1 cellular context compared by ENCODE assay signal in the genomic region with DNA sequence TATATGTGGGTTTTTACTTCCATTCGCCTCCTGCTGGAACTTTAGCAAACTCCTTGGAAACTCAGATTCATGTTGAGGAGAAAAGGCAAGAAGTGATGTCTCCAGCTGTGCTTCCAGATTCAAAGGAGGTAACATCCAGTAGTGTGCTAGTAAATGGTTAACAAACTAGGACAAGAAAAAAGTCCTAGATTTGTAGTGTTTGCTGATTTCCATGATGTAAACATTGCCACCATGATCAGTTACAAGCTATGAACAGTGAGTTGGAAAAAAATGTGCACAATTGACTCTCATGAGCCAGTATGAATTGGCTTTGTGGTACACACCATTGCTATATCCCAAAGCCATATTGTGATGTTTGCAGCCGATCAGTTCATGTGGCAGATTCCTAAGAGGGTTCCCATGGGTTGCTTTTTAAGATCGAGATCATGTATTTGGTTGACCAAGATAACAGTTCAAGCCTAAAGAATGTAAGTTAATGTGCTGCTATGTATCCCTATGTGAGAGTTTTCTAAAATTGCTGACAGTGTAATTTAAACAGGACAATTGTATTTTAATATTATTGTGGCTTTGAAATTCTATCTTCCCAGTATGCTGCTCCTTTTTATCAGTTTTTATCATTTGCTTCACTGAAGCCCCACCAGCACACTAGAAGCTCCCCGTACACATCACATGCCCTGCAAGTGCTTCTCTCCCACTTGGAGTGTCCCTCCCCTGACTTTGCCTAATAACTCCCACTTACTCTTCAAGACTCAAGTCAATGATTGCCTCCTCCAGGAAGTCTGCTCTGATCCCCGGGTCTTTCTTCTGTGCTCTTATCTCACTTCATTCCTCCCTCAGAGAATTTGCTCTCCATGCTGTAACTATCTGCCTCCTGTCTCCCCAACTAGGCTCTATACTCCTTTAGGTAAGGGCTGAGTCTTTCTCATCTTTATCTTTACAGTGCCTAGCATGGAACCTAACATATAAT.
TF ChIP-seq lines count a peak whose summit lies in the region.

No MANE protein-coding gene starts in this region.

TF ChIP-seq in K562, 482 proteins besides CTCF, POLR2A, EP300 and RAD21:
- TF ChIP-seq, protein P1, sequence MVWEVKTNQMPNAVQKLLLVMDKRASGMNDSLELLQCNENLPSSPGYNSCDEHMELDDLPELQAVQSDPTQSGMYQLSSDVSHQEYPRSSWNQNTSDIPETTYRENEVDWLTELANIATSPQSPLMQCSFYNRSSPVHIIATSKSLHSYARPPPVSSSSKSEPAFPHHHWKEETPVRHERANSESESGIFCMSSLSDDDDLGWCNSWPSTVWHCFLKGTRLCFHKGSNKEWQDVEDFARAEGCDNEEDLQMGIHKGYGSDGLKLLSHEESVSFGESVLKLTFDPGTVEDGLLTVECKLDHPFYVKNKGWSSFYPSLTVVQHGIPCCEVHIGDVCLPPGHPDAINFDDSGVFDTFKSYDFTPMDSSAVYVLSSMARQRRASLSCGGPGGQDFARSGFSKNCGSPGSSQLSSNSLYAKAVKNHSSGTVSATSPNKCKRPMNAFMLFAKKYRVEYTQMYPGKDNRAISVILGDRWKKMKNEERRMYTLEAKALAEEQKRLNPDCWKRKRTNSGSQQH (CRISPR knock-in tag; IDR thresholded peaks at IDR 0.05), result no peak
- TF ChIP-seq CEBPG (CRISPR knock-in tag; IDR thresholded peaks at IDR 0.05) (no peak), CEBPG (tag; conservative IDR thresholded peaks at IDR 0.05 in 1 of 2, IDR thresholded peaks at IDR 0.05 in 1 of 2) (no peak), MAFF (IDR thresholded peaks at IDR 0.05; ENCODE audit: low read length) (peak; percentile 80), ZSCAN32 (CRISPR knock-in tag; IDR thresholded peaks at IDR 0.05) (no peak), ZEB2 (IDR thresholded peaks at IDR 0.05) (no peak), ZNF316 (IDR thresholded peaks at IDR 0.05) (peak; percentile 86), ZFP36 (IDR thresholded peaks at IDR 0.05; ENCODE audit: low read depth, low read length, partially characterized antibody) (peak; percentile 87), MAFK (IDR thresholded peaks at IDR 0.05; ENCODE audit: low read length) (peak; percentile 83), ZNF583 (CRISPR knock-in tag; IDR thresholded peaks at IDR 0.05) (no peak), RBM39 (optimal IDR thresholded peaks at IDR 0.05; ENCODE audit: low read depth, low read length) (no peak), NFYB (IDR thresholded peaks at IDR 0.05; ENCODE audit: extremely low read depth, insufficient read length) (no peak), RCOR1 (IDR thresholded peaks at IDR 0.05; ENCODE audit: borderline replicate concordance in 1 of 2, low read depth in 2 of 2, low read length in 2 of 2) (no peak), NR2C2 (CRISPR knock-in tag; IDR thresholded peaks at IDR 0.05) (no peak), NR2C2 (tag; IDR thresholded peaks at IDR 0.05) (no peak), ILK (tag; IDR thresholded peaks at IDR 0.05; ENCODE audit: borderline replicate concordance, low read depth) (no peak), RUNX1 (IDR thresholded peaks at IDR 0.05; ENCODE audit: low read depth) (no peak), DDX20 (tag; IDR thresholded peaks at IDR 0.05; ENCODE audit: low read depth) (no peak), MTF1 (CRISPR knock-in tag; IDR thresholded peaks at IDR 0.05; ENCODE audit: borderline replicate concordance) (no peak), C11orf30 (IDR thresholded peaks at IDR 0.05; ENCODE audit: low read depth) (peak; percentile 74), HNRNPH1 (optimal IDR thresholded peaks at IDR 0.05; ENCODE audit: low read depth, low read length) (no peak), PHF20 (IDR thresholded peaks at IDR 0.05; ENCODE audit: partially characterized antibody) (no peak), MAFG (tag; conservative IDR thresholded peaks at IDR 0.05) (peak; percentile 81), DMBX1 (CRISPR knock-in tag; IDR thresholded peaks at IDR 0.05; ENCODE audit: borderline replicate concordance) (no peak), RBM15 (IDR thresholded peaks at IDR 0.05; ENCODE audit: insufficient read depth, low read length) (no peak), NCOA2 (IDR thresholded peaks at IDR 0.05; ENCODE audit: partially characterized antibody in 2 of 2) (no peak), IRF2 (CRISPR knock-in tag; IDR thresholded peaks at IDR 0.05) (no peak), ZNF589 (CRISPR knock-in tag; IDR thresholded peaks at IDR 0.05; ENCODE audit: low read depth) (no peak), ZNF436 (CRISPR knock-in tag; IDR thresholded peaks at IDR 0.05) (peak; percentile 36; the same call in 1 of the 2 replicates), GTF2A2 (tag; IDR thresholded peaks at IDR 0.05) (no peak), CBFB (CRISPR knock-in tag; IDR thresholded peaks at IDR 0.05) (no peak), BMI1 (IDR thresholded peaks at IDR 0.05; ENCODE audit: low read length) (no peak), HEY1 (CRISPR knock-in tag; IDR thresholded peaks at IDR 0.05; ENCODE audit: borderline replicate concordance) (no peak), PURB (CRISPR knock-in tag; IDR thresholded peaks at IDR 0.05; ENCODE audit: low read depth) (no peak), CBX5 (IDR thresholded peaks at IDR 0.05; ENCODE audit: borderline replicate concordance, low read depth) (no peak), TRIM28 (IDR thresholded peaks at IDR 0.05) (no peak)
- TF ChIP-seq, protein P2, sequence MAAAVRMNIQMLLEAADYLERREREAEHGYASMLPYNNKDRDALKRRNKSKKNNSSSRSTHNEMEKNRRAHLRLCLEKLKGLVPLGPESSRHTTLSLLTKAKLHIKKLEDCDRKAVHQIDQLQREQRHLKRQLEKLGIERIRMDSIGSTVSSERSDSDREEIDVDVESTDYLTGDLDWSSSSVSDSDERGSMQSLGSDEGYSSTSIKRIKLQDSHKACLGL (CRISPR knock-in tag; IDR thresholded peaks at IDR 0.05; ENCODE audit: borderline replicate concordance, poor library complexity, severe bottlenecking), result no peak
- TF ChIP-seq, protein P3, sequence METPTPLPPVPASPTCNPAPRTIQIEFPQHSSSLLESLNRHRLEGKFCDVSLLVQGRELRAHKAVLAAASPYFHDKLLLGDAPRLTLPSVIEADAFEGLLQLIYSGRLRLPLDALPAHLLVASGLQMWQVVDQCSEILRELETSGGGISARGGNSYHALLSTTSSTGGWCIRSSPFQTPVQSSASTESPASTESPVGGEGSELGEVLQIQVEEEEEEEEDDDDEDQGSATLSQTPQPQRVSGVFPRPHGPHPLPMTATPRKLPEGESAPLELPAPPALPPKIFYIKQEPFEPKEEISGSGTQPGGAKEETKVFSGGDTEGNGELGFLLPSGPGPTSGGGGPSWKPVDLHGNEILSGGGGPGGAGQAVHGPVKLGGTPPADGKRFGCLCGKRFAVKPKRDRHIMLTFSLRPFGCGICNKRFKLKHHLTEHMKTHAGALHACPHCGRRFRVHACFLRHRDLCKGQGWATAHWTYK (CRISPR knock-in tag; IDR thresholded peaks at IDR 0.05), result no peak
- TF ChIP-seq, protein P4, sequence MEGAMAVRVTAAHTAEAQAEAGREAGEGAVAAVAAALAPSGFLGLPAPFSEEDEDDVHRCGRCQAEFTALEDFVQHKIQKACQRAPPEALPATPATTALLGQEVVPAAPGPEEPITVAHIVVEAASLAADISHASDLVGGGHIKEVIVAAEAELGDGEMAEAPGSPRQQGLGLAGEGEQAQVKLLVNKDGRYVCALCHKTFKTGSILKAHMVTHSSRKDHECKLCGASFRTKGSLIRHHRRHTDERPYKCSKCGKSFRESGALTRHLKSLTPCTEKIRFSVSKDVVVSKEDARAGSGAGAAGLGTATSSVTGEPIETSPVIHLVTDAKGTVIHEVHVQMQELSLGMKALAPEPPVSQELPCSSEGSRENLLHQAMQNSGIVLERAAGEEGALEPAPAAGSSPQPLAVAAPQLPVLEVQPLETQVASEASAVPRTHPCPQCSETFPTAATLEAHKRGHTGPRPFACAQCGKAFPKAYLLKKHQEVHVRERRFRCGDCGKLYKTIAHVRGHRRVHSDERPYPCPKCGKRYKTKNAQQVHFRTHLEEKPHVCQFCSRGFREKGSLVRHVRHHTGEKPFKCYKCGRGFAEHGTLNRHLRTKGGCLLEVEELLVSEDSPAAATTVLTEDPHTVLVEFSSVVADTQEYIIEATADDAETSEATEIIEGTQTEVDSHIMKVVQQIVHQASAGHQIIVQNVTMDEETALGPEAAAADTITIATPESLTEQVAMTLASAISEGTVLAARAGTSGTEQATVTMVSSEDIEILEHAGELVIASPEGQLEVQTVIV (CRISPR knock-in tag; IDR thresholded peaks at IDR 0.05; ENCODE audit: borderline replicate concordance), result no peak
- TF ChIP-seq, protein P5, sequence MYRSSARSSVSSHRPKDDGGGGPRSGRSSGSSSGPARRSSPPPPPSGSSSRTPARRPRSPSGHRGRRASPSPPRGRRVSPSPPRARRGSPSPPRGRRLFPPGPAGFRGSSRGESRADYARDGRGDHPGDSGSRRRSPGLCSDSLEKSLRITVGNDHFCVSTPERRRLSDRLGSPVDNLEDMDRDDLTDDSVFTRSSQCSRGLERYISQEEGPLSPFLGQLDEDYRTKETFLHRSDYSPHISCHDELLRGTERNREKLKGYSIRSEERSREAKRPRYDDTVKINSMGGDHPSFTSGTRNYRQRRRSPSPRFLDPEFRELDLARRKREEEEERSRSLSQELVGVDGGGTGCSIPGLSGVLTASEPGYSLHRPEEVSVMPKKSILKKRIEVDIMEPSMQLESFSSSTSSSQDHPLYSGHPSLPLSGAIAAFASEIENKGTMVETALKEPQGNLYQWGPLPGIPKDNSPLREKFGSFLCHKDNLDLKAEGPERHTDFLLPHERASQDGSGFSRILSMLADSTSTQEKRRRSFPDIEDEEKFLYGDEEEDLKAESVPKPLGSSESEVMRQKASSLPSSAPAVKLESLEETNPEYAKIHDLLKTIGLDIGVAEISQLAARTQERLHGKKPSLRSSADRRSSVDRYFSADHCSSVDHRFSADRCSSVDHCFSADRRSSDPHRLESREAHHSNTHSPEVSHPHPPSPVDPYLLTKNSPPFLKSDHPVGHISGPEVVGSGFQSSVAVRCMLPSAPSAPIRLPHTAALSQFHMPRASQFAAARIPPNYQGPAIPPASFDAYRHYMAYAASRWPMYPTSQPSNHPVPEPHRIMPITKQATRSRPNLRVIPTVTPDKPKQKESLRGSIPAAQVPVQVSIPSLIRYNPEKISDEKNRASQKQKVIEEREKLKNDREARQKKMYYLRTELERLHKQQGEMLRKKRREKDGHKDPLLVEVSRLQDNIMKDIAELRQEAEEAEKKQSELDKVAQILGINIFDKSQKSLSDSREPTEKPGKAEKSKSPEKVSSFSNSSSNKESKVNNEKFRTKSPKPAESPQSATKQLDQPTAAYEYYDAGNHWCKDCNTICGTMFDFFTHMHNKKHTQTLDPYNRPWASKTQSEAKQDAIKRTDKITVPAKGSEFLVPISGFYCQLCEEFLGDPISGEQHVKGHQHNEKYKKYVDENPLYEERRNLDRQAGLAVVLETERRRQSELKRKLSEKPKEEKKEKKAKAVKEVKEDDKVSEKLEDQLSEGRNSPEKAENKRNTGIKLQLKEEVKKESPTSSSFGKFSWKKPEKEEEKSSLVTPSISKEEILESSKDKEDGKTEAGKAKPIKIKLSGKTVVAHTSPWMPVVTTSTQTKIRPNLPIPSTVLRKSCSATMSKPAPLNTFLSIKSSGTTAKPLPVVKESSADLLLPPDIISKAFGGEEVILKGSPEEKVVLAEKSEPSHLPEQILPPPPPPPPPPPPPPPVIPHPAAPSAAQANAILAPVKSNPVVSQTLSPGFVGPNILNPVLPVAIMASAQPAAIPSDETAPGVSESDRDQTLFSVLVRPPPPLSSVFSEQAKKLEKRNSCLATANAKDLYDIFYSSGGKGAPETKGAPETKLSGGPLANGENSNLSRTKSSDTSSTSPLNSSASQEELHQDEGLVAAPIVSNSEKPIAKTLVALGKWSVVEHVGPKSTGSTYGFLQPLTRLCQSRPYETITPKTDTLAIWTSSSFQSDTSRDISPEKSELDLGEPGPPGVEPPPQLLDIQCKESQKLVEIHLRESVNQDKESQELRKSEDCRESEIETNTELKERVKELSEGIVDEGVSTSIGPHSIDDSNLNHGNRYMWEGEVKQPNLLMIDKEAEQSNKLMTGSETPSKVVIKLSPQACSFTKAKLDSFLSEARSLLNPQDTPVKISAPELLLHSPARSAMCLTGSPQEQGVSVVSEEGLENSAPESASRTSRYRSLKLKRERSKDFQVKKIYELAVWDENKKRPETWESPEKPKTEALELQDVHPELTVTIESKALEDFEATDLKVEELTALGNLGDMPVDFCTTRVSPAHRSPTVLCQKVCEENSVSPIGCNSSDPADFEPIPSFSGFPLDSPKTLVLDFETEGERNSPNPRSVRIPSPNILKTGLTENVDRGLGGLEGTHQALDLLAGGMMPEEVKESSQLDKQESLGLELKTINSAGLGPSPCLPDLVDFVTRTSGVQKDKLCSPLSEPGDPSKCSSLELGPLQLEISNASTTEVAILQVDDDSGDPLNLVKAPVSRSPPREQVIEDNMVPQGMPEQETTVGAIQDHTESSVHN (IDR thresholded peaks at IDR 0.05; ENCODE audit: borderline replicate concordance in 1 of 2, low read depth in 1 of 2), result no peak
- TF ChIP-seq, protein P6, sequence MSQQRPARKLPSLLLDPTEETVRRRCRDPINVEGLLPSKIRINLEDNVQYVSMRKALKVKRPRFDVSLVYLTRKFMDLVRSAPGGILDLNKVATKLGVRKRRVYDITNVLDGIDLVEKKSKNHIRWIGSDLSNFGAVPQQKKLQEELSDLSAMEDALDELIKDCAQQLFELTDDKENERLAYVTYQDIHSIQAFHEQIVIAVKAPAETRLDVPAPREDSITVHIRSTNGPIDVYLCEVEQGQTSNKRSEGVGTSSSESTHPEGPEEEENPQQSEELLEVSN (IDR thresholded peaks at IDR 0.05; ENCODE audit: borderline replicate concordance in 1 of 2, extremely low read depth in 1 of 2, insufficient read depth in 1 of 2, insufficient read length in 1 of 2, low read depth in 1 of 2, low read length in 1 of 2, poor library complexity in 1 of 2, severe bottlenecking in 1 of 2), result no peak
